In the genomic region with DNA sequence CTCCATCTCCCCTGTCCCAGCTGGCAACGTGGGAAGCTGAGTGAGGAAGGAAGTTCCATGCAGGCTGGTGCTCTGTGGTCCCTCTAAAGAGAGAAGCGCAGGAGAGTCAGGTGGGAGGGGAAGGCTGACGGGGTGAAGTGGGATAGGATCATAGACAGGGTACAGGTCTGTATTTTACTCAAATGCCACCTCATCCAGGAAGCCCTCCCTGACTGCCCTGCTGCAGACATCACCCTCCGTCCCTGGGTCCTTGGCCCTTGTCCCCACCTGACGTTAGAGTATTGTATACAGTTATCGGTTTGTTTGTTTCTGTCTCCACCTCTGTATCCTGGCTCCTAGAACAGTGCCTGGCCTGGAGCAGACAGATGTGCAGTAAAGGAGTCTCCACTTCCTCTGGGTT, we compare ENCODE assay signal across 19 cellular contexts. TPM values are rescaled to one million over a fixed set of nuclear protein-coding genes. Genes with fewer than 3 reads are reported as not detected.
DNase-seq lines count a peak whose midpoint lies in the region; ATAC-seq and TF ChIP-seq lines count a peak whose summit lies in the region.
"Had no signal": no experiment of that assay in that cellular context is flagged by ENCODE, and none has a peak within 500 bp of the region (broad histone marks: within the 10 kb centered on the region; RNA-seq: fewer than 3 reads in every experiment).

No MANE protein-coding gene starts in this region.

- no peak overlapping the region for H3K4me3 Mint-ChIP-seq in activated T-helper 1 cell treated with anti-CD3 and anti-CD28 coated beads, Interleukin-12 subunit alpha, Interleukin-12 subunit beta, Interleukin-2, Interleukin-4 antibody, amounts not matched to agents 30 ng/mL and 10 ng/mL and 1 ng/mL, durations not matched to agents 14 hours and 24 hours and 36 hours
- H3K4me3 Mint-ChIP-seq: IgD-negative memory B cell; naive thymus-derived CD8-positive, alpha-beta T cell; stimulated activated memory B cell treated with anti-CD40 and anti-IgM and Interleukin-4, amounts not matched to agents 10 μg/mL and 1 μg/mL and 100 μg/mL, for 72 hours; T-helper 17 cell; WTC11 had no signal

- no peak for ATAC-seq in heart right ventricle
- ATAC-seq in sciatic nerve = no peak
- ATAC-seq in GM21576 (IDR thresholded peaks at IDR 0.05; ENCODE audit: unreplicated experiment) = no peak
- ATAC-seq: naive thymus-derived CD8-positive, alpha-beta T cell; stimulated activated memory B cell treated with anti-CD40 and anti-IgM and Interleukin-4, amounts not matched to agents 10 μg/mL and 1 μg/mL and 100 μg/mL, for 72 hours; T-helper 17 cell; WTC11 had no signal

- H3K9me3 Mint-ChIP-seq in activated T-helper 1 cell treated with anti-CD3 and anti-CD28 coated beads, Interleukin-12 subunit alpha, Interleukin-12 subunit beta, Interleukin-2, Interleukin-4 antibody, amounts not matched to agents 30 ng/mL and 10 ng/mL and 1 ng/mL, durations not matched to agents 14 hours and 24 hours and 36 hours = no peaks in the 10 kb centered on the region
- H3K9me3 Mint-ChIP-seq: activated T-helper 2 cell treated with anti-CD3 and anti-CD28 coated beads, Interferon-gamma antibody, Interleukin-2, Interleukin-4, amounts not matched to agents 10 μg/mL and 5 μg/mL and 100 μg/mL, durations not matched to agents 14 hours and 24 hours and 36 hours; naive thymus-derived CD8-positive, alpha-beta T cell; stimulated activated memory B cell treated with anti-CD40 and anti-IgM and Interleukin-4, amounts not matched to agents 10 μg/mL and 1 μg/mL and 100 μg/mL, for 72 hours; WTC11 had no signal

- H3K36me3 Mint-ChIP-seq in activated T-helper 1 cell treated with anti-CD3 and anti-CD28 coated beads, Interleukin-12 subunit alpha, Interleukin-12 subunit beta, Interleukin-2, Interleukin-4 antibody, amounts not matched to agents 30 ng/mL and 10 ng/mL and 1 ng/mL, durations not matched to agents 14 hours and 24 hours and 36 hours (ENCODE audit: low read depth) = peaks cover 32% of the 10 kb centered on the region

- no peaks in the 10 kb centered on the region for H3K27me3 Mint-ChIP-seq in activated T-helper 1 cell treated with anti-CD3 and anti-CD28 coated beads, Interleukin-12 subunit alpha, Interleukin-12 subunit beta, Interleukin-2, Interleukin-4 antibody, amounts not matched to agents 30 ng/mL and 10 ng/mL and 1 ng/mL, durations not matched to agents 14 hours and 24 hours and 36 hours (ENCODE audit: insufficient read depth)
- H3K27me3 Mint-ChIP-seq: IgD-negative memory B cell; naive thymus-derived CD8-positive, alpha-beta T cell; stimulated activated memory B cell treated with anti-CD40 and anti-IgM and Interleukin-4, amounts not matched to agents 10 μg/mL and 1 μg/mL and 100 μg/mL, for 72 hours; T-helper 17 cell had no signal

- intact Hi-C loops in heart right ventricle (cut with DNase I) = loop anchor here in 2 of 10 donors (10.0 kb wide), 2 partner anchors 47 to 397 kb away; no protein-coding TSS in a partner anchor
- intact Hi-C loops in sciatic nerve (cut with DNase I) = no loop called here
- intact Hi-C loops in activated T-helper 1 cell treated with anti-CD3 and anti-CD28 coated beads, Interleukin-12 subunit alpha, Interleukin-12 subunit beta, Interleukin-2, Interleukin-4 antibody, amounts not matched to agents 30 ng/mL and 10 ng/mL and 1 ng/mL, durations not matched to agents 14 hours and 24 hours and 36 hours (cut with micrococcal nuclease) = no loop called here

- DNase-seq in AG04450 (ENCODE audit: low read depth, low spot score) (no peak), RWPE1 (ENCODE audit: low spot score) (no peak), heart right ventricle (no peak), sciatic nerve (ENCODE audit: low spot score) (peak; percentile 53), GM03348 (ENCODE audit: low spot score) (no peak), middle frontal gyrus (ENCODE audit: extremely low spot score, low spot score) (no peak)
- DNase-seq in activated T-helper 1 cell treated with anti-CD3 and anti-CD28 coated beads, Interleukin-12 subunit alpha, Interleukin-12 subunit beta, Interleukin-2, Interleukin-4 antibody, amounts not matched to agents 30 ng/mL and 10 ng/mL and 1 ng/mL, durations not matched to agents 14 hours and 24 hours and 36 hours (ENCODE audit: low spot score) = no peak
- DNase-seq: cerebellar nuclear complex; naive thymus-derived CD8-positive, alpha-beta T cell; NCI-H510A; SHP77; T-helper 17 cell had no signal

- 75% methylated on average over 6 of the region's 6 CpGs for WGBS in heart right ventricle, 2 donors

- no peak overlapping the region for H3K4me3 ChIP-seq in AG04450 (ENCODE audit: low read depth, low read length)
- no peak overlapping the region for H3K4me3 ChIP-seq in heart right ventricle
- H3K4me3 ChIP-seq: lung had no signal

- peaks cover 0 to 38% (median 20%) of the 10 kb centered on the region in 9 donors for H3K4me1 ChIP-seq in heart right ventricle
- H3K4me1 ChIP-seq: Caco-2 had no signal

- H3K27me3 ChIP-seq in AG04450 (ENCODE audit: control insufficient read depth, insufficient read depth, low read length) (no peaks in the 10 kb centered on the region), heart right ventricle (no peaks in the 10 kb centered on the region)

- CTCF ChIA-PET in AG04450 (lab: Charles Lee) (interaction anchor here (0.6 kb wide), 1 partner anchor 27 kb away, joined by 3 read pairs; no protein-coding TSS in a partner anchor), RWPE1 (lab: Yijun Ruan, JAX) (no interaction called here)

- TF ChIP-seq CTCF in AG04450 (IDR thresholded peaks at IDR 0.05; ENCODE audit: low read depth, low read length) = no peak
- no peak for TF ChIP-seq CTCF in RWPE1 (conservative IDR thresholded peaks at IDR 0.05; ENCODE audit: low read depth)
- no peak for TF ChIP-seq CTCF in heart right ventricle (IDR thresholded peaks at IDR 0.05)

- H3K9me3 ChIP-seq in AG04450 (ENCODE audit: control insufficient read depth, insufficient read depth, low read length) (peaks cover 13% of the 10 kb centered on the region; the same call in 1 of the 2 replicates), heart right ventricle (no peaks in the 10 kb centered on the region)
- H3K9me3 ChIP-seq: Caco-2 had no signal

- no peak overlapping the region for H3K27ac Mint-ChIP-seq in activated T-helper 1 cell treated with anti-CD3 and anti-CD28 coated beads, Interleukin-12 subunit alpha, Interleukin-12 subunit beta, Interleukin-2, Interleukin-4 antibody, amounts not matched to agents 30 ng/mL and 10 ng/mL and 1 ng/mL, durations not matched to agents 14 hours and 24 hours and 36 hours
- H3K27ac Mint-ChIP-seq: activated T-helper 2 cell treated with anti-CD3 and anti-CD28 coated beads, Interferon-gamma antibody, Interleukin-2, Interleukin-4, amounts not matched to agents 10 μg/mL and 5 μg/mL and 100 μg/mL, durations not matched to agents 14 hours and 24 hours and 36 hours; naive thymus-derived CD8-positive, alpha-beta T cell; stimulated activated memory B cell treated with anti-CD40 and anti-IgM and Interleukin-4, amounts not matched to agents 10 μg/mL and 1 μg/mL and 100 μg/mL, for 72 hours; WTC11 had no signal

- peaks cover 8% of the 10 kb centered on the region for H3K4me1 Mint-ChIP-seq in activated T-helper 1 cell treated with anti-CD3 and anti-CD28 coated beads, Interleukin-12 subunit alpha, Interleukin-12 subunit beta, Interleukin-2, Interleukin-4 antibody, amounts not matched to agents 30 ng/mL and 10 ng/mL and 1 ng/mL, durations not matched to agents 14 hours and 24 hours and 36 hours (ENCODE audit: low read depth)
- H3K4me1 Mint-ChIP-seq: WTC11 had no signal

- POLR2A ChIA-PET in AG04450 (lab: Yijun Ruan, JAX) = no interaction called here
- POLR2A ChIA-PET in RWPE1 (lab: Yijun Ruan, JAX; ENCODE audit: low non-redundant PET) = no interaction called here

- H3K27ac ChIP-seq in AG04450 (ENCODE audit: low read depth, low read length) (peak overlapping the region; percentile 31), RWPE1 (peak overlapping the region; percentile 59), heart right ventricle (peak overlapping the region in 8 of 10 donors; percentile 47 to 70 (median 64))

- peaks cover 0 to 85% (median 12%) of the 10 kb centered on the region in 9 donors for H3K36me3 ChIP-seq in heart right ventricle

RNA-seq across cellular contexts. Expression of a gene that starts 11.7 kb away (rescaled TPM):
- 61.6 and 65.5 TPM in 2 replicates for polyA plus RNA-seq in AG04450 (2011; rRNA removed)
- 50.0 and 51.1 TPM in 2 replicates for polyA minus RNA-seq in AG04450 (2011; rRNA and poly(A)+ RNA removed)
- total RNA-seq in heart right ventricle = 10 to 100 TPM; 19.9 to 33.4 (median 24.4) TPM
- polyA plus RNA-seq in heart right ventricle = 10 to 100 TPM in 1 of 2 donors, 1 to 10 TPM in 1; 4.1 to 16.7 TPM
- 28.9 TPM for total RNA-seq in sciatic nerve
- 54.7 and 57.3 TPM in 2 replicates for total RNA-seq in activated T-helper 1 cell treated with anti-CD3 and anti-CD28 coated beads, Interleukin-12 subunit alpha, Interleukin-12 subunit beta, Interleukin-2, Interleukin-4 antibody, amounts not matched to agents 30 ng/mL and 10 ng/mL and 1 ng/mL, durations not matched to agents 14 hours and 24 hours and 36 hours

RNA-seq across cellular contexts. Expression of a gene that starts 18.2 kb away (rescaled TPM):
- 126 and 171 TPM in 2 replicates for polyA plus RNA-seq in AG04450 (2011; rRNA removed)
- polyA minus RNA-seq in AG04450 (2011; rRNA and poly(A)+ RNA removed) = 53.5 and 76.3 TPM in 2 replicates
- total RNA-seq in heart right ventricle = 100 to 1,000 TPM; 362 to 852 (median 568) TPM
- 100 to 1,000 TPM; 196 to 268 TPM for polyA plus RNA-seq in heart right ventricle
- 147 TPM for total RNA-seq in sciatic nerve
- 75.3 and 78.5 TPM in 2 replicates for total RNA-seq in activated T-helper 1 cell treated with anti-CD3 and anti-CD28 coated beads, Interleukin-12 subunit alpha, Interleukin-12 subunit beta, Interleukin-2, Interleukin-4 antibody, amounts not matched to agents 30 ng/mL and 10 ng/mL and 1 ng/mL, durations not matched to agents 14 hours and 24 hours and 36 hours

RNA-seq across cellular contexts. Expression of a gene that starts 26.1 kb away (rescaled TPM):
- polyA plus RNA-seq in AG04450 (2011; rRNA removed) (15.4 and 23.4 TPM in 2 replicates), heart right ventricle (100 to 1,000 TPM; 108 to 224 TPM)
- polyA minus RNA-seq in AG04450 (2011; rRNA and poly(A)+ RNA removed) = 11.5 and 22.3 TPM in 2 replicates
- total RNA-seq in heart right ventricle (100 to 1,000 TPM in 3 of 10 donors, 10 to 100 TPM in 7; 29.3 to 685 (median 62.8) TPM), sciatic nerve (22.6 TPM)
- not detected in 2 replicates for total RNA-seq in activated T-helper 1 cell treated with anti-CD3 and anti-CD28 coated beads, Interleukin-12 subunit alpha, Interleukin-12 subunit beta, Interleukin-2, Interleukin-4 antibody, amounts not matched to agents 30 ng/mL and 10 ng/mL and 1 ng/mL, durations not matched to agents 14 hours and 24 hours and 36 hours
- total RNA-seq: activated T-helper 2 cell treated with anti-CD3 and anti-CD28 coated beads, Interferon-gamma antibody, Interleukin-2, Interleukin-4, amounts not matched to agents 10 μg/mL and 5 μg/mL and 100 μg/mL, durations not matched to agents 14 hours and 24 hours and 36 hours; naive thymus-derived CD8-positive, alpha-beta T cell had no signal
- polyA plus RNA-seq: IgD-negative memory B cell; naive thymus-derived CD8-positive, alpha-beta T cell had no signal

Comparison
In these comparisons a context has a peak if more than half of its experiments do, and no peak if none do; other contexts are left out.
1. RNA of a gene that starts 26.1 kb away (total RNA-seq): 29.3 to 685 TPM in heart right ventricle and 22.6 TPM in sciatic nerve (single experiment); not detected in activated T-helper 1 cell treated with anti-CD3 and anti-CD28 coated beads, Interleukin-12 subunit alpha, Interleukin-12 subunit beta, Interleukin-2, Interleukin-4 antibody, amounts not matched to agents 30 ng/mL and 10 ng/mL and 1 ng/mL, durations not matched to agents 14 hours and 24 hours and 36 hours; every median in the first group is over 10 times any median in the second.
2. Peak in every context shown above with its lines, with median percentiles within 50 percentile points of each other: H3K27ac ChIP-seq.